In the genomic region with DNA sequence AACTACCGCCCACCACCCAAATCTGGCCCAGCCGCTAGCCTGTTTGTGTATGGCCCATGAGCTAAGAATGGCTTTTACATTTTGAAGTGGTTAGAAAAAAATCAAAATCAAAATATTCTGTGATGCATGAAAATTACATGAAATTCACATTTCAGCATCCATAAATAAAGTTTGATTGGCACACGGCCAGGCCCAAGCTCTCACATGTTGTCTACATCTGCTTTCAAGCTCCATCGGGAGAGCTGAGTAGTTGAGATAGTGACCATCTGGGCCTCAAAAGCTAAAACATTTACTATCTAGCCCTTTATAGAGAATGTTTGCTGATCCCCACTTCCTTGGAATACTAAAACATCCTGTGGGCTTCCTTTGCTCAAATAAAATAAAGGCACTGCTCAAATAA, we compare ENCODE assay signal across 21 cellular contexts. TPM values are rescaled to one million over a fixed set of nuclear protein-coding genes. Genes with fewer than 3 reads are reported as not detected.
DNase-seq lines count a peak whose midpoint lies in the region; ATAC-seq and TF ChIP-seq lines count a peak whose summit lies in the region.
"Had no signal": no experiment of that assay in that cellular context is flagged by ENCODE, and none has a peak within 500 bp of the region (broad histone marks: within the 10 kb centered on the region; RNA-seq: fewer than 3 reads in every experiment).

No MANE protein-coding gene starts in this region.

- DNase-seq in DMS 273 treated with DMSO at 0.1 percent for 48 hours (lab: John Stamatoyannopoulos, UW): peak; percentile 69
- no peak for DNase-seq in esophagus muscularis mucosa (ENCODE audit: extremely low spot score)
- no peak for DNase-seq in activated naive CD8-positive, alpha-beta T cell treated with anti-CD3 and anti-CD28 coated beads, Interleukin-2, amount 50 U/mL, for 24 hours
- DNase-seq in left colon: no peak
- no peak for DNase-seq in SKM-1 treated with dmso at 0.1 percent for 144 hours (lab: John Stamatoyannopoulos, UW; ENCODE audit: unreplicated experiment)
- DNase-seq: DND-41; NCI-H1105; NCI-H187; NCI-H2107; NCI-H226; NCI-H526 treated with DMSO at 0.1 percent for 48 hours; NK-92 treated with Interleukin-12 subunit alpha and Interleukin-12 subunit beta, amount 100 ng/mL, for 24 hours; Peyer's patch had no signal

- intact Hi-C loops in esophagus muscularis mucosa (cut with DNase I): no loop called here
- intact Hi-C loops in left colon (cut with DNase I, micrococcal nuclease): no loop called here

- H4K20me1 ChIP-seq in BLaER1: no peaks in the 10 kb centered on the region

- H3K9me3 Mint-ChIP-seq in activated naive CD8-positive, alpha-beta T cell treated with anti-CD3 and anti-CD28 coated beads, Interleukin-2, amount 50 U/mL, for 24 hours: peaks cover 7% of the 10 kb centered on the region

- peak overlapping the region; percentile 35 for H3K4me2 ChIP-seq in BLaER1

- ATAC-seq in activated naive CD8-positive, alpha-beta T cell treated with anti-CD3 and anti-CD28 coated beads, Interleukin-2, amount 50 U/mL, for 24 hours: no peak
- no peak for ATAC-seq in left colon
- ATAC-seq: K562, Right ventricle myocardium inferior had no signal

- H3K27me3 ChIP-seq in BLaER1: no peaks in the 10 kb centered on the region
- no peaks in the 10 kb centered on the region for H3K27me3 ChIP-seq in esophagus muscularis mucosa
- no peaks in the 10 kb centered on the region for H3K27me3 ChIP-seq in muscle layer of colon (ENCODE audit: control insufficient read depth in 1 of 2, insufficient read depth in 2 of 2, low read length in 2 of 2)
- H3K27me3 ChIP-seq: Peyer's patch had no signal

- H3K4me1 Mint-ChIP-seq in activated naive CD8-positive, alpha-beta T cell treated with anti-CD3 and anti-CD28 coated beads, Interleukin-2, amount 50 U/mL, for 24 hours: peaks cover 10% of the 10 kb centered on the region

- no peak overlapping the region for H3K4me3 Mint-ChIP-seq in activated naive CD8-positive, alpha-beta T cell treated with anti-CD3 and anti-CD28 coated beads, Interleukin-2, amount 50 U/mL, for 24 hours

- peaks cover 4% of the 10 kb centered on the region for H3K36me3 Mint-ChIP-seq in activated naive CD8-positive, alpha-beta T cell treated with anti-CD3 and anti-CD28 coated beads, Interleukin-2, amount 50 U/mL, for 24 hours (ENCODE audit: low read depth)

- H3K9ac ChIP-seq in BLaER1 (no peak overlapping the region), muscle layer of colon (ENCODE audit: low read length) (no peak overlapping the region)

- no peak overlapping the region for H3K27ac Mint-ChIP-seq in activated naive CD8-positive, alpha-beta T cell treated with anti-CD3 and anti-CD28 coated beads, Interleukin-2, amount 50 U/mL, for 24 hours

- H3K27me3 Mint-ChIP-seq in activated naive CD8-positive, alpha-beta T cell treated with anti-CD3 and anti-CD28 coated beads, Interleukin-2, amount 50 U/mL, for 24 hours: no peaks in the 10 kb centered on the region

- WGBS in esophagus muscularis mucosa: 73% methylated on average over 4 of the region's 4 CpGs

- TF ChIP-seq CTCF in esophagus muscularis mucosa (IDR thresholded peaks at IDR 0.05): no peak

- H3K4me1 ChIP-seq in BLaER1: peaks cover 38% of the 10 kb centered on the region
- H3K4me1 ChIP-seq in esophagus muscularis mucosa: peaks cover 49 to 92% (median 90%) of the 10 kb centered on the region in 4 donors
- peaks cover 82% of the 10 kb centered on the region for H3K4me1 ChIP-seq in muscle layer of colon (ENCODE audit: insufficient read depth, low read length)

- H3K4me3 ChIP-seq in BLaER1 (no peak overlapping the region), esophagus muscularis mucosa (no peak overlapping the region), muscle layer of colon (ENCODE audit: low read depth in 1 of 2, low read length in 2 of 2) (no peak overlapping the region)
- H3K4me3 ChIP-seq: K562, Peyer's patch had no signal

- no peak for TF ChIP-seq POLR2A in esophagus muscularis mucosa (IDR thresholded peaks at IDR 0.05; ENCODE audit: low read depth)

- H3K9me3 ChIP-seq in BLaER1 (no peaks in the 10 kb centered on the region), esophagus muscularis mucosa (no peaks in the 10 kb centered on the region), muscle layer of colon (ENCODE audit: low read length) (no peaks in the 10 kb centered on the region)
- H3K9me3 ChIP-seq: Peyer's patch had no signal

- H3K27ac ChIP-seq in BLaER1 (no peak overlapping the region), esophagus muscularis mucosa (replicated peaks in 1 of 4) (peak overlapping the region; percentile 54 to 94 (median 90)), muscle layer of colon (ENCODE audit: low read depth, low read length) (peak overlapping the region; percentile 50)
- H3K27ac ChIP-seq: C4-2B, Peyer's patch had no signal

- no peak for TF ChIP-seq EP300 in esophagus muscularis mucosa (IDR thresholded peaks at IDR 0.05)

- H3K36me3 ChIP-seq in BLaER1: no peaks in the 10 kb centered on the region
- H3K36me3 ChIP-seq in esophagus muscularis mucosa: no peaks in the 10 kb centered on the region
- H3K36me3 ChIP-seq in muscle layer of colon (ENCODE audit: insufficient read depth, low read length): no peaks in the 10 kb centered on the region
- H3K36me3 ChIP-seq: Peyer's patch had no signal

RNA-seq across cellular contexts. Expression of a gene that starts 14.5 kb away (rescaled TPM):
- 10 to 100 TPM; 25.5 to 49.9 (median 32.8) TPM for total RNA-seq in esophagus muscularis mucosa
- 1 to 10 TPM; 6.6 to 8.5 TPM for total RNA-seq in left colon

RNA-seq across cellular contexts. Expression of a gene that starts 39.7 kb away (rescaled TPM):
- under 1 TPM; 0.42 to 0.86 (median 0.60) TPM for total RNA-seq in esophagus muscularis mucosa
- total RNA-seq in left colon: not detected
- total RNA-seq: A673, G401, H4, Right ventricle myocardium inferior had no signal
